Comparison of ENCODE assay signal across 1 cellular context in the genomic region with DNA sequence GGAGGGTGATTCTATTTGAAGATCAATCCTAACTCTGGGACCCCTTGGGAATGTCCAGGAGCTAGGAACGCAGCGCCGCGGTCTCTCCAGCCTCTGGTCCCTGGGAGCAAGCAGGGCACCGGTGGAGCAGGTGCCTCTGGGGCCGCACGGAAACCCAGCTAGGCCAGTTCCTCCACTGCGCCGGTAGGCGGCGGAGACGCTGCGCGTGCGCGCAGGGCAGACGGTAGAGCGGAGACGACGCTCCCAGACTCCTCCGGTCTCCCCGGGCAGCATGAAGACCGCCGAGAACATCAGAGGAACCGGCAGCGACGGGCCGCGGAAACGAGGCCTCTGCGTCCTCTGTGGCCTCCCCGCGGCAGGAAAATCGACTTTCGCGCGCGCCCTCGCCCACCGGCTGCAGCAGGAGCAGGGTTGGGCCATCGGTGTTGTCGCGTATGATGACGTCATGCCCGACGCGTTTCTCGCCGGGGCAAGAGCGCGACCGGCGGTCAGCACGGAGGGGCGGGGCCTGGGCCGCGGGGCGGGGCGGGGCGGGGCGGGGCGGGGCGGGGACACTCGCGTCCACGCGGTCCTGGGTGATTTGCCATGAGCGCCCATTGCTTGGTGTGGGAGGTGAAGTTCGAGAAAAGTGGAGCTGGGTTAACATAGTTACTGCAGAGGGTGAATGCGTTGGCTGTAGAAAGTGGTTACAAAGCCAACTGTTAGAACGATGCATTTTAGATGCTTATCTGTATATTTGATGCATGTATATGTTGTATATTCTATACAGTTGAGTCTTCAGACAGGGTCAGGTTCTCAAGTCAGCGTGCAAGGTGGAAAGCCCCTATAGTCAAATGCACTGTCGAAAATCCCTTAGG.
TF ChIP-seq lines count a peak whose summit lies in the region.

A gene with protein sequence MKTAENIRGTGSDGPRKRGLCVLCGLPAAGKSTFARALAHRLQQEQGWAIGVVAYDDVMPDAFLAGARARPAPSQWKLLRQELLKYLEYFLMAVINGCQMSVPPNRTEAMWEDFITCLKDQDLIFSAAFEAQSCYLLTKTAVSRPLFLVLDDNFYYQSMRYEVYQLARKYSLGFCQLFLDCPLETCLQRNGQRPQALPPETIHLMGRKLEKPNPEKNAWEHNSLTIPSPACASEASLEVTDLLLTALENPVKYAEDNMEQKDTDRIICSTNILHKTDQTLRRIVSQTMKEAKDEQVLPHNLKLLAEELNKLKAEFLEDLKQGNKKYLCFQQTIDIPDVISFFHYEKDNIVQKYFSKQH (plus strand): TSS at position 193 of the 857 bp plus-strand sequence. CDS start 79 bp downstream, at position 272.

TF ChIP-seq in HepG2, 621 proteins besides CTCF, POLR2A, EP300 and RAD21 (continued from another document and continues in another):
- TF ChIP-seq, protein P1, sequence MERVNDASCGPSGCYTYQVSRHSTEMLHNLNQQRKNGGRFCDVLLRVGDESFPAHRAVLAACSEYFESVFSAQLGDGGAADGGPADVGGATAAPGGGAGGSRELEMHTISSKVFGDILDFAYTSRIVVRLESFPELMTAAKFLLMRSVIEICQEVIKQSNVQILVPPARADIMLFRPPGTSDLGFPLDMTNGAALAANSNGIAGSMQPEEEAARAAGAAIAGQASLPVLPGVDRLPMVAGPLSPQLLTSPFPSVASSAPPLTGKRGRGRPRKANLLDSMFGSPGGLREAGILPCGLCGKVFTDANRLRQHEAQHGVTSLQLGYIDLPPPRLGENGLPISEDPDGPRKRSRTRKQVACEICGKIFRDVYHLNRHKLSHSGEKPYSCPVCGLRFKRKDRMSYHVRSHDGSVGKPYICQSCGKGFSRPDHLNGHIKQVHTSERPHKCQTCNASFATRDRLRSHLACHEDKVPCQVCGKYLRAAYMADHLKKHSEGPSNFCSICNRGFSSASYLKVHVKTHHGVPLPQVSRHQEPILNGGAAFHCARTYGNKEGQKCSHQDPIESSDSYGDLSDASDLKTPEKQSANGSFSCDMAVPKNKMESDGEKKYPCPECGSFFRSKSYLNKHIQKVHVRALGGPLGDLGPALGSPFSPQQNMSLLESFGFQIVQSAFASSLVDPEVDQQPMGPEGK (CRISPR knock-in tag; IDR thresholded peaks at IDR 0.05) = no peak
- TF ChIP-seq MTA3 (CRISPR knock-in tag; IDR thresholded peaks at IDR 0.05) (no peak), CHD2 (IDR thresholded peaks at IDR 0.05; ENCODE audit: low read depth, low read length) (peak; percentile 47; the same call in 1 of the 2 replicates), PHB2 (IDR thresholded peaks at IDR 0.05; ENCODE audit: partially characterized antibody) (no peak), NFKBIZ (CRISPR knock-in tag; IDR thresholded peaks at IDR 0.05) (0 out of 2 replicates have a peak, but pooled peaks have one; percentile 23), KMT2B (CRISPR knock-in tag; IDR thresholded peaks at IDR 0.05) (peak; percentile 95), CCDC6 (CRISPR knock-in tag; IDR thresholded peaks at IDR 0.05) (peak; percentile 68; the same call in 1 of the 2 replicates), THYN1 (CRISPR knock-in tag; IDR thresholded peaks at IDR 0.05; ENCODE audit: borderline replicate concordance, low read depth) (no peak), CENPT (CRISPR knock-in tag; IDR thresholded peaks at IDR 0.05; ENCODE audit: low read depth) (peak; percentile 71; the same call in 1 of the 2 replicates), SKI (IDR thresholded peaks at IDR 0.05; ENCODE audit: partially characterized antibody) (peak; percentile 75), ZBTB7B (CRISPR knock-in tag; IDR thresholded peaks at IDR 0.05) (peak; percentile 53; the same call in 1 of the 2 replicates), RBAK (CRISPR knock-in tag; IDR thresholded peaks at IDR 0.05) (no peak), CREM (IDR thresholded peaks at IDR 0.05) (peak; percentile 93), CREM (CRISPR knock-in tag; IDR thresholded peaks at IDR 0.05) (peak; percentile 86), ZNF615 (CRISPR knock-in tag; IDR thresholded peaks at IDR 0.05; ENCODE audit: borderline replicate concordance) (no peak), ZNF34 (CRISPR knock-in tag; IDR thresholded peaks at IDR 0.05; ENCODE audit: borderline replicate concordance) (no peak), TOPORS (CRISPR knock-in tag; IDR thresholded peaks at IDR 0.05) (no peak), ZNF292 (CRISPR knock-in tag; IDR thresholded peaks at IDR 0.05; ENCODE audit: borderline replicate concordance, low read depth) (peak; percentile 87; the same call in 1 of the 2 replicates), EED (CRISPR knock-in tag; IDR thresholded peaks at IDR 0.05) (no peak), ATF7-NPFF (CRISPR knock-in tag; IDR thresholded peaks at IDR 0.05; ENCODE audit: low read depth) (no peak; the same call in none of the 2 replicates), MED13 (CRISPR knock-in tag; IDR thresholded peaks at IDR 0.05) (peak; percentile 76; the same call in 1 of the 2 replicates), ZSCAN9 (CRISPR knock-in tag; IDR thresholded peaks at IDR 0.05; ENCODE audit: borderline replicate concordance) (no peak; the same call in 1 of the 2 replicates), SYNCRIP (IDR thresholded peaks at IDR 0.05; ENCODE audit: insufficient read depth, low read depth, low read length) (no peak), SIX1 (CRISPR knock-in tag; IDR thresholded peaks at IDR 0.05; ENCODE audit: borderline replicate concordance) (no peak), SMC3 (IDR thresholded peaks at IDR 0.05; ENCODE audit: low read length) (no peak), ARHGAP35 (CRISPR knock-in tag; IDR thresholded peaks at IDR 0.05; ENCODE audit: borderline replicate concordance) (0 out of 2 replicates have a peak, but pooled peaks have one; percentile 39), NR2F1 (CRISPR knock-in tag; IDR thresholded peaks at IDR 0.05) (no peak), MTF2 (CRISPR knock-in tag; IDR thresholded peaks at IDR 0.05; ENCODE audit: borderline replicate concordance) (no peak), YEATS2 (CRISPR knock-in tag; IDR thresholded peaks at IDR 0.05; ENCODE audit: borderline replicate concordance) (peak; percentile 67; the same call in 1 of the 2 replicates), PHF20 (CRISPR knock-in tag; IDR thresholded peaks at IDR 0.05) (peak; percentile 88), TAF1 (CRISPR knock-in tag; IDR thresholded peaks at IDR 0.05) (peak; percentile 87), MTF1 (CRISPR knock-in tag; IDR thresholded peaks at IDR 0.05) (no peak), ZFX (CRISPR knock-in tag; IDR thresholded peaks at IDR 0.05; ENCODE audit: low read depth) (peak; percentile 85), HOXA9 (CRISPR knock-in tag; IDR thresholded peaks at IDR 0.05; ENCODE audit: borderline replicate concordance) (peak; percentile 57; the same call in 1 of the 2 replicates), ZNF674 (CRISPR knock-in tag; IDR thresholded peaks at IDR 0.05; ENCODE audit: low read depth) (0 out of 2 replicates have a peak, but pooled peaks have one; percentile 63), ELF3 (CRISPR knock-in tag; IDR thresholded peaks at IDR 0.05) (peak; percentile 63; the same call in 1 of the 2 replicates), BCL6 (CRISPR knock-in tag; IDR thresholded peaks at IDR 0.05) (0 out of 2 replicates have a peak, but pooled peaks have one; percentile 6), ZNF550 (CRISPR knock-in tag; IDR thresholded peaks at IDR 0.05; ENCODE audit: borderline replicate concordance) (no peak), ZNF572 (CRISPR knock-in tag; IDR thresholded peaks at IDR 0.05) (no peak; the same call in 1 of the 2 replicates), PHF5A (CRISPR knock-in tag; IDR thresholded peaks at IDR 0.05; ENCODE audit: low read depth, unreplicated experiment) (no peak), ZNF350 (CRISPR knock-in tag; IDR thresholded peaks at IDR 0.05; ENCODE audit: borderline replicate concordance, low read depth) (peak; percentile 51; the same call in 1 of the 2 replicates)
- TF ChIP-seq, protein P2, sequence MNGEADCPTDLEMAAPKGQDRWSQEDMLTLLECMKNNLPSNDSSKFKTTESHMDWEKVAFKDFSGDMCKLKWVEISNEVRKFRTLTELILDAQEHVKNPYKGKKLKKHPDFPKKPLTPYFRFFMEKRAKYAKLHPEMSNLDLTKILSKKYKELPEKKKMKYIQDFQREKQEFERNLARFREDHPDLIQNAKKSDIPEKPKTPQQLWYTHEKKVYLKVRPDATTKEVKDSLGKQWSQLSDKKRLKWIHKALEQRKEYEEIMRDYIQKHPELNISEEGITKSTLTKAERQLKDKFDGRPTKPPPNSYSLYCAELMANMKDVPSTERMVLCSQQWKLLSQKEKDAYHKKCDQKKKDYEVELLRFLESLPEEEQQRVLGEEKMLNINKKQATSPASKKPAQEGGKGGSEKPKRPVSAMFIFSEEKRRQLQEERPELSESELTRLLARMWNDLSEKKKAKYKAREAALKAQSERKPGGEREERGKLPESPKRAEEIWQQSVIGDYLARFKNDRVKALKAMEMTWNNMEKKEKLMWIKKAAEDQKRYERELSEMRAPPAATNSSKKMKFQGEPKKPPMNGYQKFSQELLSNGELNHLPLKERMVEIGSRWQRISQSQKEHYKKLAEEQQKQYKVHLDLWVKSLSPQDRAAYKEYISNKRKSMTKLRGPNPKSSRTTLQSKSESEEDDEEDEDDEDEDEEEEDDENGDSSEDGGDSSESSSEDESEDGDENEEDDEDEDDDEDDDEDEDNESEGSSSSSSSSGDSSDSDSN (CRISPR knock-in tag; IDR thresholded peaks at IDR 0.05) = peak; percentile 73
- TF ChIP-seq, protein P3, sequence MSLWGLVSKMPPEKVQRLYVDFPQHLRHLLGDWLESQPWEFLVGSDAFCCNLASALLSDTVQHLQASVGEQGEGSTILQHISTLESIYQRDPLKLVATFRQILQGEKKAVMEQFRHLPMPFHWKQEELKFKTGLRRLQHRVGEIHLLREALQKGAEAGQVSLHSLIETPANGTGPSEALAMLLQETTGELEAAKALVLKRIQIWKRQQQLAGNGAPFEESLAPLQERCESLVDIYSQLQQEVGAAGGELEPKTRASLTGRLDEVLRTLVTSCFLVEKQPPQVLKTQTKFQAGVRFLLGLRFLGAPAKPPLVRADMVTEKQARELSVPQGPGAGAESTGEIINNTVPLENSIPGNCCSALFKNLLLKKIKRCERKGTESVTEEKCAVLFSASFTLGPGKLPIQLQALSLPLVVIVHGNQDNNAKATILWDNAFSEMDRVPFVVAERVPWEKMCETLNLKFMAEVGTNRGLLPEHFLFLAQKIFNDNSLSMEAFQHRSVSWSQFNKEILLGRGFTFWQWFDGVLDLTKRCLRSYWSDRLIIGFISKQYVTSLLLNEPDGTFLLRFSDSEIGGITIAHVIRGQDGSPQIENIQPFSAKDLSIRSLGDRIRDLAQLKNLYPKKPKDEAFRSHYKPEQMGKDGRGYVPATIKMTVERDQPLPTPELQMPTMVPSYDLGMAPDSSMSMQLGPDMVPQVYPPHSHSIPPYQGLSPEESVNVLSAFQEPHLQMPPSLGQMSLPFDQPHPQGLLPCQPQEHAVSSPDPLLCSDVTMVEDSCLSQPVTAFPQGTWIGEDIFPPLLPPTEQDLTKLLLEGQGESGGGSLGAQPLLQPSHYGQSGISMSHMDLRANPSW (CRISPR knock-in tag; IDR thresholded peaks at IDR 0.05; ENCODE audit: borderline replicate concordance) = no peak; the same call in 1 of the 2 replicates
- TF ChIP-seq, protein P4, sequence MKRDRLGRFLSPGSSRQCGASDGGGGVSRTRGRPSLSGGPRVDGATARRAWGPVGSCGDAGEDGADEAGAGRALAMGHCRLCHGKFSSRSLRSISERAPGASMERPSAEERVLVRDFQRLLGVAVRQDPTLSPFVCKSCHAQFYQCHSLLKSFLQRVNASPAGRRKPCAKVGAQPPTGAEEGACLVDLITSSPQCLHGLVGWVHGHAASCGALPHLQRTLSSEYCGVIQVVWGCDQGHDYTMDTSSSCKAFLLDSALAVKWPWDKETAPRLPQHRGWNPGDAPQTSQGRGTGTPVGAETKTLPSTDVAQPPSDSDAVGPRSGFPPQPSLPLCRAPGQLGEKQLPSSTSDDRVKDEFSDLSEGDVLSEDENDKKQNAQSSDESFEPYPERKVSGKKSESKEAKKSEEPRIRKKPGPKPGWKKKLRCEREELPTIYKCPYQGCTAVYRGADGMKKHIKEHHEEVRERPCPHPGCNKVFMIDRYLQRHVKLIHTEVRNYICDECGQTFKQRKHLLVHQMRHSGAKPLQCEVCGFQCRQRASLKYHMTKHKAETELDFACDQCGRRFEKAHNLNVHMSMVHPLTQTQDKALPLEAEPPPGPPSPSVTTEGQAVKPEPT (CRISPR knock-in tag; IDR thresholded peaks at IDR 0.05; ENCODE audit: low read depth) = peak; percentile 78; the same call in 1 of the 2 replicates
- TF ChIP-seq, protein P5, sequence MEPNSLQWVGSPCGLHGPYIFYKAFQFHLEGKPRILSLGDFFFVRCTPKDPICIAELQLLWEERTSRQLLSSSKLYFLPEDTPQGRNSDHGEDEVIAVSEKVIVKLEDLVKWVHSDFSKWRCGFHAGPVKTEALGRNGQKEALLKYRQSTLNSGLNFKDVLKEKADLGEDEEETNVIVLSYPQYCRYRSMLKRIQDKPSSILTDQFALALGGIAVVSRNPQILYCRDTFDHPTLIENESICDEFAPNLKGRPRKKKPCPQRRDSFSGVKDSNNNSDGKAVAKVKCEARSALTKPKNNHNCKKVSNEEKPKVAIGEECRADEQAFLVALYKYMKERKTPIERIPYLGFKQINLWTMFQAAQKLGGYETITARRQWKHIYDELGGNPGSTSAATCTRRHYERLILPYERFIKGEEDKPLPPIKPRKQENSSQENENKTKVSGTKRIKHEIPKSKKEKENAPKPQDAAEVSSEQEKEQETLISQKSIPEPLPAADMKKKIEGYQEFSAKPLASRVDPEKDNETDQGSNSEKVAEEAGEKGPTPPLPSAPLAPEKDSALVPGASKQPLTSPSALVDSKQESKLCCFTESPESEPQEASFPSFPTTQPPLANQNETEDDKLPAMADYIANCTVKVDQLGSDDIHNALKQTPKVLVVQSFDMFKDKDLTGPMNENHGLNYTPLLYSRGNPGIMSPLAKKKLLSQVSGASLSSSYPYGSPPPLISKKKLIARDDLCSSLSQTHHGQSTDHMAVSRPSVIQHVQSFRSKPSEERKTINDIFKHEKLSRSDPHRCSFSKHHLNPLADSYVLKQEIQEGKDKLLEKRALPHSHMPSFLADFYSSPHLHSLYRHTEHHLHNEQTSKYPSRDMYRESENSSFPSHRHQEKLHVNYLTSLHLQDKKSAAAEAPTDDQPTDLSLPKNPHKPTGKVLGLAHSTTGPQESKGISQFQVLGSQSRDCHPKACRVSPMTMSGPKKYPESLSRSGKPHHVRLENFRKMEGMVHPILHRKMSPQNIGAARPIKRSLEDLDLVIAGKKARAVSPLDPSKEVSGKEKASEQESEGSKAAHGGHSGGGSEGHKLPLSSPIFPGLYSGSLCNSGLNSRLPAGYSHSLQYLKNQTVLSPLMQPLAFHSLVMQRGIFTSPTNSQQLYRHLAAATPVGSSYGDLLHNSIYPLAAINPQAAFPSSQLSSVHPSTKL (CRISPR knock-in tag; IDR thresholded peaks at IDR 0.05) = 0 out of 2 replicates have a peak, but pooled peaks have one; percentile 52
- TF ChIP-seq, protein P6, sequence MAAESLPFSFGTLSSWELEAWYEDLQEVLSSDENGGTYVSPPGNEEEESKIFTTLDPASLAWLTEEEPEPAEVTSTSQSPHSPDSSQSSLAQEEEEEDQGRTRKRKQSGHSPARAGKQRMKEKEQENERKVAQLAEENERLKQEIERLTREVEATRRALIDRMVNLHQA (CRISPR knock-in tag; IDR thresholded peaks at IDR 0.05) = no peak
- TF ChIP-seq, protein P7, sequence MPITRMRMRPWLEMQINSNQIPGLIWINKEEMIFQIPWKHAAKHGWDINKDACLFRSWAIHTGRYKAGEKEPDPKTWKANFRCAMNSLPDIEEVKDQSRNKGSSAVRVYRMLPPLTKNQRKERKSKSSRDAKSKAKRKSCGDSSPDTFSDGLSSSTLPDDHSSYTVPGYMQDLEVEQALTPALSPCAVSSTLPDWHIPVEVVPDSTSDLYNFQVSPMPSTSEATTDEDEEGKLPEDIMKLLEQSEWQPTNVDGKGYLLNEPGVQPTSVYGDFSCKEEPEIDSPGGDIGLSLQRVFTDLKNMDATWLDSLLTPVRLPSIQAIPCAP (CRISPR knock-in tag; IDR thresholded peaks at IDR 0.05; ENCODE audit: low read depth) = 0 out of 2 replicates have a peak, but pooled peaks have one; percentile 36
